Comparison of ENCODE assay signal across 1 cellular context in genomic region chr1:172380441-172381244, GRCh38.
TF ChIP-seq lines count a peak whose summit lies in the region.

No MANE protein-coding gene starts in this region.

TF ChIP-seq in HepG2, 621 proteins besides CTCF, POLR2A, EP300 and RAD21:
- TF ChIP-seq ZBTB40 (IDR thresholded peaks at IDR 0.05): no peak
- TF ChIP-seq ZBTB40 (CRISPR knock-in tag; IDR thresholded peaks at IDR 0.05): no peak
- TF ChIP-seq WIZ (CRISPR knock-in tag; IDR thresholded peaks at IDR 0.05): no peak
- no peak for TF ChIP-seq ZNF263 (CRISPR knock-in tag; IDR thresholded peaks at IDR 0.05)
- no peak for TF ChIP-seq ZNF891 (CRISPR knock-in tag; IDR thresholded peaks at IDR 0.05)
- TF ChIP-seq TCF7L2 (IDR thresholded peaks at IDR 0.05; ENCODE audit: low read depth, low read length): no peak
- no peak for TF ChIP-seq SKI (IDR thresholded peaks at IDR 0.05; ENCODE audit: partially characterized antibody)
- TF ChIP-seq NCOA5 (CRISPR knock-in tag; IDR thresholded peaks at IDR 0.05): no peak
- no peak for TF ChIP-seq FOXP1 (IDR thresholded peaks at IDR 0.05)
- TF ChIP-seq FOXP1 (CRISPR knock-in tag; IDR thresholded peaks at IDR 0.05): no peak
- no peak for TF ChIP-seq ZNF710 (CRISPR knock-in tag; IDR thresholded peaks at IDR 0.05; ENCODE audit: borderline replicate concordance)
- no peak for TF ChIP-seq IKZF1 (IDR thresholded peaks at IDR 0.05)
- TF ChIP-seq SRSF4 (IDR thresholded peaks at IDR 0.05; ENCODE audit: low read depth, low read length, poor library complexity, severe bottlenecking): no peak
- TF ChIP-seq NFATC3 (CRISPR knock-in tag; IDR thresholded peaks at IDR 0.05): no peak
- no peak for TF ChIP-seq CBX1 (IDR thresholded peaks at IDR 0.05; ENCODE audit: low read depth)
- TF ChIP-seq ZNF33B (CRISPR knock-in tag; IDR thresholded peaks at IDR 0.05): no peak
- no peak for TF ChIP-seq ZNF224 (CRISPR knock-in tag; IDR thresholded peaks at IDR 0.05)
- no peak for TF ChIP-seq XBP1 (CRISPR knock-in tag; IDR thresholded peaks at IDR 0.05)
- no peak for TF ChIP-seq MLX (CRISPR knock-in tag; IDR thresholded peaks at IDR 0.05)
- TF ChIP-seq ZNF260 (CRISPR knock-in tag; IDR thresholded peaks at IDR 0.05; ENCODE audit: borderline replicate concordance, low read depth): no peak
- no peak for TF ChIP-seq ZNF660 (CRISPR knock-in tag; IDR thresholded peaks at IDR 0.05; ENCODE audit: borderline replicate concordance, low read depth)
